Comparison of ENCODE assay signal across 8 cellular contexts in genomic region chr14:85531594-85532391, GRCh38. TPM values are rescaled to one million over a fixed set of nuclear protein-coding genes. Genes with fewer than 3 reads are reported as not detected.
DNase-seq lines count a peak whose midpoint lies in the region; TF ChIP-seq lines count a peak whose summit lies in the region.

No MANE protein-coding gene starts in this region.

- peak overlapping the region in 1 of 2 donors; percentile 31 for H3K9ac ChIP-seq in mucosa of rectum (ENCODE audit: low read depth in 1 of 2, low read length in 2 of 2)

- DNase-seq in SJCRH30 (peak; percentile 50 to 52), fibroblast of gingiva (ENCODE audit: low read depth) (peak; percentile 88), uterus (peak; percentile 43 to 53), pons (ENCODE audit: low spot score) (no peak), T-helper 9 cell (no peak), NCI-H1436 (lab: John Stamatoyannopoulos, UW) (no peak)

- intact Hi-C loops in uterus (cut with DNase I; ENCODE audit: low total_unique reads) = no loop called here

- TF ChIP-seq CTCF in HEK293 (tag by site-specific recombination; IDR thresholded peaks at IDR 0.05) (no peak), uterus (IDR thresholded peaks at IDR 0.05) (peak in 1 of 4 experiments; percentile 21)

- H3K9me3 ChIP-seq in HEK293 (ENCODE audit: control insufficient read depth, insufficient read depth, low read depth, low read length) (no peaks in the 10 kb centered on the region), SJCRH30 (replicated peaks) (no peaks in the 10 kb centered on the region), mucosa of rectum (ENCODE audit: control insufficient read depth in 2 of 2, low read length in 2 of 2) (no peaks in the 10 kb centered on the region), uterus (no peaks in the 10 kb centered on the region)

- H3K4me1 ChIP-seq in HEK293 (ENCODE audit: control insufficient read depth, insufficient read depth, low read length) (peaks cover 20% of the 10 kb centered on the region), SJCRH30 (peaks cover 10% of the 10 kb centered on the region), mucosa of rectum (ENCODE audit: control insufficient read depth in 2 of 2, insufficient read depth in 2 of 2, low read length in 2 of 2) (peaks cover 0 to 4% of the 10 kb centered on the region in 2 donors), uterus (no peaks in the 10 kb centered on the region)

- no peaks in the 10 kb centered on the region for H3K36me3 ChIP-seq in HEK293 (ENCODE audit: control insufficient read depth in 2 of 2, insufficient read depth in 1 of 2, low read length in 2 of 2)
- no peaks in the 10 kb centered on the region for H3K36me3 ChIP-seq in SJCRH30
- no peaks in the 10 kb centered on the region for H3K36me3 ChIP-seq in mucosa of rectum (ENCODE audit: control insufficient read depth in 2 of 2, insufficient read depth in 2 of 2, low read length in 2 of 2)
- no peaks in the 10 kb centered on the region for H3K36me3 ChIP-seq in uterus

- no peak for TF ChIP-seq POLR2A in uterus (IDR thresholded peaks at IDR 0.05)

- CTCF ChIA-PET in HEK293 (lab: Yijun Ruan, JAX) = no interaction called here

- H3K27me3 ChIP-seq in SJCRH30 (no peaks in the 10 kb centered on the region), mucosa of rectum (ENCODE audit: control insufficient read depth in 2 of 2, insufficient read depth in 2 of 2, low read length in 2 of 2) (peaks cover 8 to 27% of the 10 kb centered on the region in 2 donors), uterus (no peaks in the 10 kb centered on the region)

- peak overlapping the region; percentile 95 for H3K27ac ChIP-seq in HEK293 (ENCODE audit: extremely low read depth, low read depth, low read length)
- peak overlapping the region; percentile 48 for H3K27ac ChIP-seq in SJCRH30
- H3K27ac ChIP-seq in mucosa of rectum (ENCODE audit: low read depth in 2 of 2, low read length in 2 of 2) = peak overlapping the region; percentile 43 to 46
- H3K27ac ChIP-seq in uterus = peak overlapping the region; percentile 34 to 75

- POLR2A ChIA-PET in HEK293 (lab: Yijun Ruan, JAX) = no interaction called here

- H3K4me3 ChIP-seq in HEK293 (ENCODE audit: low read depth, low read length) = peak overlapping the region; percentile 94
- H3K4me3 ChIP-seq in SJCRH30 = peak overlapping the region; percentile 96
- peak overlapping the region; percentile 44 to 58 for H3K4me3 ChIP-seq in mucosa of rectum (ENCODE audit: low read length in 2 of 2)
- H3K4me3 ChIP-seq in uterus = peak overlapping the region; percentile 57 to 83

TF ChIP-seq in HEK293, 187 proteins besides CTCF, POLR2A, EP300 and RAD21:
- TF ChIP-seq ZNF341 (tag by site-specific recombination; IDR thresholded peaks at IDR 0.05; ENCODE audit: low read depth) (no peak), ZNF830 (tag by site-specific recombination; IDR thresholded peaks at IDR 0.05; ENCODE audit: low read depth) (no peak), ZNF248 (tag by site-specific recombination; IDR thresholded peaks at IDR 0.05) (no peak), EGR2 (tag by site-specific recombination; IDR thresholded peaks at IDR 0.05; ENCODE audit: low read depth) (no peak), TCF7L2 (IDR thresholded peaks at IDR 0.05; ENCODE audit: borderline replicate concordance, low read depth, low read length) (0 out of 2 replicates have a peak, but pooled peaks have one; percentile 51), ZNF391 (tag by site-specific recombination; IDR thresholded peaks at IDR 0.05; ENCODE audit: borderline replicate concordance, low read depth) (no peak), MYNN (tag by site-specific recombination; IDR thresholded peaks at IDR 0.05; ENCODE audit: borderline replicate concordance) (no peak), ZNF629 (tag by site-specific recombination; IDR thresholded peaks at IDR 0.05) (no peak), ZNF677 (tag by site-specific recombination; IDR thresholded peaks at IDR 0.05) (no peak), ZBTB26 (tag by site-specific recombination; optimal IDR thresholded peaks at IDR 0.05) (peak; percentile 12), ZNF555 (tag by site-specific recombination; conservative IDR thresholded peaks at IDR 0.05) (no peak), ZSCAN30 (tag by site-specific recombination; IDR thresholded peaks at IDR 0.05) (no peak), ZNF211 (tag by site-specific recombination; IDR thresholded peaks at IDR 0.05; ENCODE audit: low read depth) (no peak), ZNF19 (tag by site-specific recombination; IDR thresholded peaks at IDR 0.05; ENCODE audit: low read depth) (no peak), ZNF571 (tag by site-specific recombination; IDR thresholded peaks at IDR 0.05) (no peak), ZBTB7A (tag by site-specific recombination; IDR thresholded peaks at IDR 0.05; ENCODE audit: low read depth) (no peak)
- TF ChIP-seq, protein P1, sequence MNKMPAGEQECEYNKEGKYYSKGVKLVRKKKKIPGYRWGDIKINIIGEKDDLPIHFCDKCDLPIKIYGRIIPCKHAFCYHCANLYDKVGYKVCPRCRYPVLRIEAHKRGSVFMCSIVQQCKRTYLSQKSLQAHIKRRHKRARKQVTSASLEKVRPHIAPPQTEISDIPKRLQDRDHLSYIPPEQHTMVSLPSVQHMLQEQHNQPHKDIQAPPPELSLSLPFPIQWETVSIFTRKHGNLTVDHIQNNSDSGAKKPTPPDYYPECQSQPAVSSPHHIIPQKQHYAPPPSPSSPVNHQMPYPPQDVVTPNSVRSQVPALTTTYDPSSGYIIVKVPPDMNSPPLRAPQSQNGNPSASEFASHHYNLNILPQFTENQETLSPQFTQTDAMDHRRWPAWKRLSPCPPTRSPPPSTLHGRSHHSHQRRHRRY (tag by site-specific recombination; IDR thresholded peaks at IDR 0.05) = no peak
- TF ChIP-seq, protein P2, sequence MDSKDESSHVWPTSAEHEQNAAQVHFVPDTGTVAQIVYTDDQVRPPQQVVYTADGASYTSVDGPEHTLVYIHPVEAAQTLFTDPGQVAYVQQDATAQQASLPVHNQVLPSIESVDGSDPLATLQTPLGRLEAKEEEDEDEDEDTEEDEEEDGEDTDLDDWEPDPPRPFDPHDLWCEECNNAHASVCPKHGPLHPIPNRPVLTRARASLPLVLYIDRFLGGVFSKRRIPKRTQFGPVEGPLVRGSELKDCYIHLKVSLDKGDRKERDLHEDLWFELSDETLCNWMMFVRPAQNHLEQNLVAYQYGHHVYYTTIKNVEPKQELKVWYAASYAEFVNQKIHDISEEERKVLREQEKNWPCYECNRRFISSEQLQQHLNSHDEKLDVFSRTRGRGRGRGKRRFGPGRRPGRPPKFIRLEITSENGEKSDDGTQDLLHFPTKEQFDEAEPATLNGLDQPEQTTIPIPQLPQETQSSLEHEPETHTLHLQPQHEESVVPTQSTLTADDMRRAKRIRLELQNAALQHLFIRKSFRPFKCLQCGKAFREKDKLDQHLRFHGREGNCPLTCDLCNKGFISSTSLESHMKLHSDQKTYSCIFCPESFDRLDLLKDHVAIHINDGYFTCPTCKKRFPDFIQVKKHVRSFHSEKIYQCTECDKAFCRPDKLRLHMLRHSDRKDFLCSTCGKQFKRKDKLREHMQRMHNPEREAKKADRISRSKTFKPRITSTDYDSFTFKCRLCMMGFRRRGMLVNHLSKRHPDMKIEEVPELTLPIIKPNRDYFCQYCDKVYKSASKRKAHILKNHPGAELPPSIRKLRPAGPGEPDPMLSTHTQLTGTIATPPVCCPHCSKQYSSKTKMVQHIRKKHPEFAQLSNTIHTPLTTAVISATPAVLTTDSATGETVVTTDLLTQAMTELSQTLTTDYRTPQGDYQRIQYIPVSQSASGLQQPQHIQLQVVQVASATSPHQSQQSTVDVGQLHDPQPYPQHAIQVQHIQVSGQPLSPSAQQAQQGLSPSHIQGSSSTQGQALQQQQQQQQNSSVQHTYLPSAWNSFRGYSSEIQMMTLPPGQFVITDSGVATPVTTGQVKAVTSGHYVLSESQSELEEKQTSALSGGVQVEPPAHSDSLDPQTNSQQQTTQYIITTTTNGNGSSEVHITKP (tag by site-specific recombination; IDR thresholded peaks at IDR 0.05) = no peak
- TF ChIP-seq, protein P3, sequence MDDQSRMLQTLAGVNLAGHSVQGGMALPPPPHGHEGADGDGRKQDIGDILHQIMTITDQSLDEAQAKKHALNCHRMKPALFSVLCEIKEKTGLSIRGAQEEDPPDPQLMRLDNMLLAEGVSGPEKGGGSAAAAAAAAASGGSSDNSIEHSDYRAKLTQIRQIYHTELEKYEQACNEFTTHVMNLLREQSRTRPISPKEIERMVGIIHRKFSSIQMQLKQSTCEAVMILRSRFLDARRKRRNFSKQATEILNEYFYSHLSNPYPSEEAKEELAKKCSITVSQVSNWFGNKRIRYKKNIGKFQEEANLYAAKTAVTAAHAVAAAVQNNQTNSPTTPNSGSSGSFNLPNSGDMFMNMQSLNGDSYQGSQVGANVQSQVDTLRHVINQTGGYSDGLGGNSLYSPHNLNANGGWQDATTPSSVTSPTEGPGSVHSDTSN (CRISPR knock-in tag; IDR thresholded peaks at IDR 0.05) = 0 out of 2 replicates have a peak, but pooled peaks have one; percentile 51
TF ChIP-seq in HEK293: peak in this region for 3.

RNA-seq across cellular contexts. Expression of gene FLRT2, which starts 1.8 kb away (rescaled TPM):
- 22.7 and 23.5 TPM in 2 replicates for total RNA-seq in SJCRH30 (2014; rRNA removed; shearing (Covaris generic))
- 10 to 100 TPM in 2 of 4 donors, 1 to 10 TPM in 2; 2.1 to 72.4 (median 9.6) TPM for total RNA-seq in uterus

Comparison
In these comparisons a context has a peak if more than half of its experiments do, and no peak if none do; other contexts are left out.
1. H3K27ac ChIP-seq: peak in every context shown above with its lines; median percentile 95 in HEK293; 54 in uterus; 48 in SJCRH30; 44 in mucosa of rectum.
2. DNase-seq: peak in SJCRH30 (2 of 2), fibroblast of gingiva (single experiment) and uterus (2 of 2); none in pons (single experiment), T-helper 9 cell (single experiment) and NCI-H1436 (single experiment).
3. Peak in every context shown above with its lines, with median percentiles within 50 percentile points of each other: H3K4me3 ChIP-seq.